Comparison of ENCODE assay signal across 11 cellular contexts in the genomic region with DNA sequence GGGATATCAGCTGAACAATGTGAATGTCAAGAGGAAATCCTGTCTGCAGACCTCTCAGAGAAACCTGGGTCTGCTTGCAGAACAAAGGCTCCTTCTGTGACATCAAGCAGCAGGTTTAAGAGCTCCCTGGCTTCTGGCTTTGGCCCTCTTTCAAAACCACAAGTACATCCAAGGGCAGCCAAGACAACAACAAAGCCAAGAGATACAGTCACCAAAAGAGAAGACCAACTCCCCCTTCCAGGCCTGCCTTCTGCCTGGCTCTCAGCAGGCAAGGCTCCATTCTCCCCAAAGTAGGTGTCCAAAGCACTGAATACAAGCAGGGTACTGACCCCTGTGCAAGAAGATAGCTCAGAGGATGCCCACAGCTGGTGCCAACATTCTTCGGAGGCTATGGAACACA. TPM values are rescaled to one million over a fixed set of nuclear protein-coding genes. Genes with fewer than 3 reads are reported as not detected.
DNase-seq lines count a peak whose midpoint lies in the region; FAIRE-seq and TF ChIP-seq lines count a peak whose summit lies in the region.
"Had no signal": no experiment of that assay in that cellular context is flagged by ENCODE, and none has a peak within 500 bp of the region (broad histone marks: within the 10 kb centered on the region; RNA-seq: fewer than 3 reads in every experiment).

No MANE protein-coding gene starts in this region.

- TF ChIP-seq CTCF in RWPE1 (conservative IDR thresholded peaks at IDR 0.05; ENCODE audit: low read depth) (no peak), type B pancreatic cell (conservative IDR thresholded peaks at IDR 0.05) (no peak)

- peak overlapping the region; percentile 59 for H3K27ac ChIP-seq in RWPE1
- H3K27ac ChIP-seq: right lobe of liver had no signal

- H3K36me3 Mint-ChIP-seq in type B pancreatic cell = peaks cover 23% of the 10 kb centered on the region

- H3K4me1 Mint-ChIP-seq in type B pancreatic cell (ENCODE audit: unreplicated experiment) = peaks cover 51% of the 10 kb centered on the region

- DNase-seq in ELR (ENCODE audit: low read depth) = peak; percentile 73
- DNase-seq in RWPE1 (ENCODE audit: low spot score) = no peak
- peak; percentile 86 for DNase-seq in fibroblast of peridontal ligament (ENCODE audit: extremely low read depth)
- peak; percentile 63 for DNase-seq in pons (ENCODE audit: low spot score)
- no peak for DNase-seq in NCI-H2081 (lab: John Stamatoyannopoulos, UW)
- no peak for DNase-seq in stimulated activated CD4-positive, alpha-beta T cell treated with anti-CD3 and anti-CD28 coated beads, Interleukin-2, amount 100 ng/mL, for 24 hours
- no peak for DNase-seq in type B pancreatic cell (ENCODE audit: extremely low spot score, unreplicated experiment)
- no peak for DNase-seq in HTR-8/SVneo (ENCODE audit: insufficient read length, low spot score)
- DNase-seq: NCI-H2171 treated with DMSO at 0.1 percent for 48 hours, right lobe of liver had no signal

- no peaks in the 10 kb centered on the region for H3K27me3 Mint-ChIP-seq in type B pancreatic cell

- no peak for FAIRE-seq in HTR-8/SVneo (lab: Jason Lieb, UNC)

- H3K27ac Mint-ChIP-seq in type B pancreatic cell = no peak overlapping the region
- H3K27ac Mint-ChIP-seq: T-helper 2 cell treated with Interferon-gamma antibody and Interleukin-4, amounts not matched to agents 5 μg/mL and 100 μg/mL, for 36 hours had no signal

- POLR2A ChIA-PET in RWPE1 (lab: Yijun Ruan, JAX; ENCODE audit: low non-redundant PET) = no interaction called here

- H3K4me3 Mint-ChIP-seq in type B pancreatic cell = no peak overlapping the region
- H3K4me3 Mint-ChIP-seq: T-helper 2 cell treated with Interferon-gamma antibody and Interleukin-4, amounts not matched to agents 5 μg/mL and 100 μg/mL, for 36 hours had no signal

- H3K9me3 Mint-ChIP-seq in type B pancreatic cell = no peaks in the 10 kb centered on the region
- H3K9me3 Mint-ChIP-seq: T-helper 2 cell treated with Interferon-gamma antibody and Interleukin-4, amounts not matched to agents 5 μg/mL and 100 μg/mL, for 36 hours had no signal

- CTCF ChIA-PET in RWPE1 (lab: Yijun Ruan, JAX) = interaction anchor here (0.5 to 1.4 kb wide), 7 partner anchors 12 to 591 kb away, joined by 4 to 5 read pairs (median 4); a partner anchor contains a TSS

RNA-seq across cellular contexts. Expression of a gene that starts 11.5 kb away (rescaled TPM):
- total RNA-seq in type B pancreatic cell (ENCODE audit: low replicate concordance) = 16.6 and 52.1 TPM in 2 replicates

Comparison
In these comparisons a context has a peak if more than half of its experiments do, and no peak if none do; other contexts are left out.
1. DNase-seq: peak in ELR (single experiment), fibroblast of peridontal ligament (single experiment) and pons (single experiment); none in RWPE1 (single experiment), NCI-H2081 (0 of 2), stimulated activated CD4-positive, alpha-beta T cell treated with anti-CD3 and anti-CD28 coated beads, Interleukin-2, amount 100 ng/mL, for 24 hours (0 of 2), type B pancreatic cell (single experiment) and HTR-8/SVneo (single experiment).